8 cellular contexts compared by ENCODE assay signal in genomic region chr22:23715811-23716355, GRCh38. TPM values are rescaled to one million over a fixed set of nuclear protein-coding genes. Genes with fewer than 3 reads are reported as not detected.
DNase-seq lines count a peak whose midpoint lies in the region; ATAC-seq, FAIRE-seq and TF ChIP-seq lines count a peak whose summit lies in the region.
"Had no signal": no experiment of that assay in that cellular context is flagged by ENCODE, and none has a peak within 500 bp of the region (broad histone marks: within the 10 kb centered on the region; RNA-seq: fewer than 3 reads in every experiment).

No MANE protein-coding gene starts in this region.

- H3K27ac ChIP-seq in H9 (ENCODE audit: insufficient read length, low read depth, low read length) (no peak overlapping the region), SJCRH30 (no peak overlapping the region), skeletal muscle tissue (ENCODE audit: low read depth, low read length) (no peak overlapping the region)

- no peak overlapping the region for H3K4ac ChIP-seq in H9 (ENCODE audit: low read depth, low read length)

- no peak overlapping the region for H2BK5ac ChIP-seq in H9 (ENCODE audit: insufficient read length, low read length)

- ATAC-seq in HG03280 (IDR thresholded peaks at IDR 0.05; ENCODE audit: unreplicated experiment) (no peak), HG03432 (IDR thresholded peaks at IDR 0.05; ENCODE audit: unreplicated experiment) (no peak)

- no peaks in the 10 kb centered on the region for H3K27me3 ChIP-seq in H9 (ENCODE audit: insufficient read depth, low read length)
- no peaks in the 10 kb centered on the region for H3K27me3 ChIP-seq in SJCRH30
- no peaks in the 10 kb centered on the region for H3K27me3 ChIP-seq in skeletal muscle tissue (ENCODE audit: control insufficient read depth in 3 of 3, insufficient read depth in 3 of 3, low read length in 3 of 3)

- peaks cover 14 to 32% (median 25%) of the 10 kb centered on the region in 3 experiments for H3K36me3 Mint-ChIP-seq in H9 (ENCODE audit: insufficient read depth in 1 of 3, low read depth in 3 of 3)

- TF ChIP-seq CTCF in H9 (conservative IDR thresholded peaks at IDR 0.05): no peak
- TF ChIP-seq CTCF in fibroblast of the aortic adventitia (IDR thresholded peaks at IDR 0.05; ENCODE audit: insufficient read depth, low read length): no peak
- no peak for TF ChIP-seq CTCF in D721Med (IDR thresholded peaks at IDR 0.05; ENCODE audit: insufficient read depth, missing control alignments)

- no peak overlapping the region for H3K27ac Mint-ChIP-seq in H9

- no peak overlapping the region for H2BK12ac ChIP-seq in H9 (ENCODE audit: insufficient read length, low read depth, low read length)

- H3K23me2 ChIP-seq in H9 (ENCODE audit: insufficient read length, low read depth, low read length, poor library complexity, severe bottlenecking): peaks cover 3% of the 10 kb centered on the region

- H3K9me3 Mint-ChIP-seq in H9: no peaks in the 10 kb centered on the region; a peak in 1 of 5 replicates

- no CpG with 5 or more reads among the region's 17 CpGs for WGBS in H9 (ENCODE audit: extremely low coverage, insufficient read length, low lambda C conversion rate)

- peak overlapping the region; percentile 13 for H3K4me2 ChIP-seq in H9 (ENCODE audit: insufficient read depth, insufficient read length, low read length)

- H4K5ac ChIP-seq in H9 (ENCODE audit: insufficient read length, low read depth, low read length): no peak overlapping the region

- H4K91ac ChIP-seq in H9 (ENCODE audit: insufficient read length, low read depth, low read length): no peak overlapping the region

- H3K27me3 Mint-ChIP-seq in H9 (ENCODE audit: low read depth): no peaks in the 10 kb centered on the region

- H3K4me3 Mint-ChIP-seq in H9: peak overlapping the region; percentile 74 to 85

- H3K79me1 ChIP-seq in H9 (ENCODE audit: insufficient read depth, low read depth, low read length, poor library complexity, severe bottlenecking): no peaks in the 10 kb centered on the region

- DNase-seq in H9 (no peak), SJCRH30 (no peak), fibroblast of the aortic adventitia (ENCODE audit: low read depth) (peak; percentile 2), D721Med (ENCODE audit: insufficient read length, low spot score) (no peak)

- no peak overlapping the region for H2AFZ ChIP-seq in H9 (ENCODE audit: low read length)

- H4K8ac ChIP-seq in H9 (replicated peaks; ENCODE audit: insufficient read length, low read depth, low read length): no peak overlapping the region

- no peak overlapping the region for H2BK20ac ChIP-seq in H9 (ENCODE audit: low read depth, low read length, poor library complexity, severe bottlenecking)

- no peaks in the 10 kb centered on the region for H3K9me3 ChIP-seq in H9 (ENCODE audit: control insufficient read depth, low read depth, low read length)
- H3K9me3 ChIP-seq in SJCRH30 (replicated peaks): no peaks in the 10 kb centered on the region
- H3K9me3 ChIP-seq in skeletal muscle tissue (ENCODE audit: control insufficient read depth in 3 of 3, low read length in 3 of 3): no peaks in the 10 kb centered on the region

- peaks cover 6% of the 10 kb centered on the region for H3K36me3 ChIP-seq in SJCRH30
- H3K36me3 ChIP-seq in skeletal muscle tissue (ENCODE audit: control insufficient read depth in 3 of 3, insufficient read depth in 3 of 3, low read length in 3 of 3): peaks cover 17 to 25% (median 22%) of the 10 kb centered on the region in 3 donors

- no peak overlapping the region for H3T11ph ChIP-seq in H9 (ENCODE audit: low read length)

- H2AK5ac ChIP-seq in H9 (ENCODE audit: insufficient read length, low read length): no peak overlapping the region

- H3K14ac ChIP-seq in H9 (ENCODE audit: insufficient read depth, low read length): no peak overlapping the region

- H3K4me3 ChIP-seq in SJCRH30 (peak overlapping the region; percentile 70; the same call in 1 of the 2 replicates), fibroblast of the aortic adventitia (ENCODE audit: low read depth, low read length) (peak overlapping the region; percentile 87), skeletal muscle tissue (ENCODE audit: low read length in 3 of 3) (peak overlapping the region in 2 of 3 donors; percentile 97 to 98)

- H4K20me1 ChIP-seq in H9 (ENCODE audit: control insufficient read depth, insufficient read depth, insufficient read length): no peaks in the 10 kb centered on the region

- H3K18ac ChIP-seq in H9 (ENCODE audit: insufficient read length, low read depth, low read length): no peak overlapping the region

- H3K9ac ChIP-seq in H9 (ENCODE audit: extremely low read depth, insufficient read length, low read length) (no peak overlapping the region), skeletal muscle tissue (ENCODE audit: low read depth in 1 of 3, low read length in 3 of 3) (no peak overlapping the region)

- no peak overlapping the region for H3K56ac ChIP-seq in H9 (ENCODE audit: insufficient read length, low read depth, low read length)

- H3K4me1 Mint-ChIP-seq in H9: peaks cover 0 to 6% of the 10 kb centered on the region in 2 experiments; a peak in 2 of 4 replicates

- no peak overlapping the region for H3K23ac ChIP-seq in H9 (ENCODE audit: insufficient read length, low read depth, low read length)

- H3K4me1 ChIP-seq in H9 (ENCODE audit: insufficient read depth, low read length): no peaks in the 10 kb centered on the region
- H3K4me1 ChIP-seq in SJCRH30: no peaks in the 10 kb centered on the region
- H3K4me1 ChIP-seq in skeletal muscle tissue (ENCODE audit: control insufficient read depth in 3 of 3, insufficient read depth in 3 of 3, low read length in 3 of 3): peaks cover 6 to 19% (median 10%) of the 10 kb centered on the region in 3 donors

- no peak for FAIRE-seq in D721Med (lab: Jason Lieb, UNC)

- H3K79me2 ChIP-seq in H9 (ENCODE audit: insufficient read depth, low read length): no peaks in the 10 kb centered on the region

- no peak overlapping the region for H2BK120ac ChIP-seq in H9 (ENCODE audit: low read depth, low read length, poor library complexity, severe bottlenecking)

- H2BK15ac ChIP-seq in H9 (ENCODE audit: low read depth, low read length): no peak overlapping the region

RNA-seq across cellular contexts. Expression of gene RGL4, which starts 25.1 kb away (rescaled TPM):
- total RNA-seq in H9 (2021) (not detected in 2 replicates), fibroblast of the aortic adventitia (ENCODE audit: low replicate concordance) (not detected in 2 replicates), skeletal muscle tissue (0.52 TPM)
- 0.03 TPM in 1 of 2 replicates, not detected in the other for total RNA-seq in SJCRH30 (2014; rRNA removed; shearing (Covaris generic))
- total RNA-seq: SK-MEL-5 had no signal

RNA-seq across cellular contexts. Expression of gene ZNF70, which starts 35.0 kb away (rescaled TPM):
- 3.2 and 3.5 TPM in 2 replicates for total RNA-seq in H9 (2021)
- total RNA-seq in SJCRH30 (2014; rRNA removed; shearing (Covaris generic)): 6.1 and 7.1 TPM in 2 replicates
- total RNA-seq in fibroblast of the aortic adventitia (ENCODE audit: low replicate concordance): 5.3 and 5.9 TPM in 2 replicates
- 3.1 TPM for total RNA-seq in skeletal muscle tissue

RNA-seq across cellular contexts. Expression of gene VPREB3, which starts 38.3 kb away (rescaled TPM):
- total RNA-seq in H9 (2021) (0.50 TPM in 2 replicates), fibroblast of the aortic adventitia (ENCODE audit: low replicate concordance) (not detected in 2 replicates), skeletal muscle tissue (not detected)
- total RNA-seq in SJCRH30 (2014; rRNA removed; shearing (Covaris generic)): 0.28 TPM in 1 of 2 replicates, not detected in the other
- total RNA-seq: SK-MEL-5 had no signal

RNA-seq across cellular contexts. Expression of gene C22orf15, which starts 46.9 kb away (rescaled TPM):
- total RNA-seq in H9 (2021) (0.81 and 1.8 TPM in 2 replicates), fibroblast of the aortic adventitia (ENCODE audit: low replicate concordance) (0.18 and 4.9 TPM in 2 replicates), skeletal muscle tissue (not detected)
- not detected in 2 replicates for total RNA-seq in SJCRH30 (2014; rRNA removed; shearing (Covaris generic))
- total RNA-seq: SK-MEL-5 had no signal

RNA-seq across cellular contexts. Expression of gene CHCHD10, which starts 51.9 kb away (rescaled TPM):
- 47.5 and 53.7 TPM in 2 replicates for total RNA-seq in H9 (2021)
- total RNA-seq in SJCRH30 (2014; rRNA removed; shearing (Covaris generic)): 10.9 and 14.1 TPM in 2 replicates
- total RNA-seq in fibroblast of the aortic adventitia (ENCODE audit: low replicate concordance): 2.5 and 2.6 TPM in 2 replicates
- total RNA-seq in skeletal muscle tissue: 3.7 TPM
